ENCODE assay signal across 1 cellular context in the genomic region with DNA sequence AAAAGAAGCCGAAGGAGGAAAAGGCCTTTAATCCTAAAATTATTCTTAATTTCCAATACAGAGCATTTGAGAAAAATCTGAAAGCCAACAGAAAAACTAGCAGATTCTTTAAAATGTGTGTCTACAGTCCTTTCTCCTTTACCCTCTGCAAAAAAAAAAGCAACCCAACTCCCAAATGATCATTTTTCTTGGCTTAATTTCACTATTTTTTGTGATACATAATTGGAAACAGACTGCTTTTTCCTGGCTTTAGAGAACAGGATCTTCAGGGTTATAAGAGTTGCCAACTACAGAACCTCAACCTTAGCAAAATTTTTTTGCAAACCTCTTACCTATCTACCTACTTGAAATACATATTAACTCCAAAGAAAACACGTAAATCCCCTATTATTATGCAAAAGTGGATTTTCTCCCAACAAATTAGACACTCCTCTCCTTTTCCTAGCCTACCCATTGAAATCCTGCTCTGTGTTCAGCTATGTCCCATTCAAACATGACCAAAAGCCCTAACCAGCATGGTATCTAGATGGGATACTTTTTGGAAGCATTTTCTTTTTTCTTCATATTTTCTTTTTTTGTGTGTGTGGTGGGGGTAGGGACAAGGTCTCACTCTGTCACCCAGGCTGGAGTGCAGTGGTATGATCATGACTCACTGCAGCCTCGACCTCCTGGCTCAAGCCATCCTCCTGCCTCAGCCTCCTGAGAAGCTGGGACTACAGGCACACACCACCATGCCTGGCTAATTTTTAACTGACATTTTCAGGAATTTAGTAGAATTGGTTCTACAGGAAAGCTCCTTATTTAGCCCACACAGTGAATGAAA.
TF ChIP-seq lines count a peak whose summit lies in the region.

No MANE protein-coding gene starts in this region.

TF ChIP-seq in A549, 52 proteins besides CTCF, POLR2A, EP300 and RAD21 (continued from another document):
- TF ChIP-seq ZSCAN20 (CRISPR knock-in tag; IDR thresholded peaks at IDR 0.05) (no peak), NR3C1 (IDR thresholded peaks at IDR 0.05) (no peak), JUNB (IDR thresholded peaks at IDR 0.05) (no peak), TFCP2L1 (CRISPR knock-in tag; IDR thresholded peaks at IDR 0.05) (no peak), HDAC2 (IDR thresholded peaks at IDR 0.05) (no peak), TP53 (CRISPR knock-in tag; IDR thresholded peaks at IDR 0.05) (no peak), HOXB5 (CRISPR knock-in tag; IDR thresholded peaks at IDR 0.05) (no peak)
